24 cellular contexts compared by ENCODE assay signal in the genomic region with DNA sequence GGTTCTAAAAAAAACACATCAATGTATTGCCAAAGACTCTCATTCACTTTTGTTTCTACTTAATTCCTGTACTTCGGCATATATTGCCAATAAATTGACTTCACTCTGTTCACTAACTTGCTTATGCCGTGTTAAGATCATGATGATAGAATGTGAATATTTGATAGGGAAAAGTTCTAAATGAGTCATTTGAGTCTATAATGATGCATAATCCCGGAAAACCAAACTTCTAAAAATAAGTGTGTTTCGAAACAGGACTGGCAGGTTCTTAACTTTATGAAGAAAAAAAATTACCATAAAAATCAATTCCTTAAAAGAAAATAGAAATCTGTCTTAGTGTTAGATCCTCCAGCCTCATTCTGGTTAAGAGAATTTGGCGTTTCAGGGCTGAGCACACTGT.
A peak's percentile ranks its signal among the peaks of the same experiment; 100 is the strongest.
DNase-seq lines count a peak whose midpoint lies in the region; FAIRE-seq and TF ChIP-seq lines count a peak whose summit lies in the region.
"Had no signal": no experiment of that assay in that cellular context is flagged by ENCODE, and none has a peak within 500 bp of the region (broad histone marks: within the 10 kb centered on the region; RNA-seq: fewer than 3 reads in every experiment).

No MANE protein-coding gene starts in this region.

- no peak overlapping the region for H3K4me2 ChIP-seq in mesenchymal stem cell (ENCODE audit: low read length, poor library complexity, severe bottlenecking)

- no peaks in the 10 kb centered on the region for H3K36me3 ChIP-seq in mesenchymal stem cell (ENCODE audit: control insufficient read depth in 1 of 2, insufficient read depth in 2 of 2, low read depth in 1 of 2, low read length in 2 of 2)
- H3K36me3 ChIP-seq: brain microvascular endothelial cell, gastrocnemius medialis, tibial artery had no signal

- H2BK12ac ChIP-seq in mesenchymal stem cell (ENCODE audit: low read length in 2 of 2) = no peak overlapping the region

- H3K4me3 ChIP-seq in epithelial cell of esophagus (ENCODE audit: low read length) (no peak overlapping the region), mesenchymal stem cell (ENCODE audit: insufficient read depth in 1 of 2, low read depth in 1 of 2, low read length in 2 of 2) (no peak overlapping the region), coronary artery (no peak overlapping the region)
- H3K4me3 ChIP-seq: gastrocnemius medialis, tibial artery had no signal

- no peaks in the 10 kb centered on the region for H3K4me1 ChIP-seq in mesenchymal stem cell (ENCODE audit: control insufficient read depth, insufficient read depth, low read depth, low read length)
- H3K4me1 ChIP-seq: gastrocnemius medialis had no signal

- H3K14ac ChIP-seq in mesenchymal stem cell (ENCODE audit: low read length in 2 of 2) = no peak overlapping the region

- peak overlapping the region; percentile 48 for H3K9ac ChIP-seq in mesenchymal stem cell (ENCODE audit: low read length)

- H2AFZ ChIP-seq in mesenchymal stem cell (ENCODE audit: low read depth, low read length) = no peak overlapping the region

- no peak overlapping the region for H2BK5ac ChIP-seq in mesenchymal stem cell (ENCODE audit: low read depth, low read length, poor library complexity, severe bottlenecking)

- H3K4ac ChIP-seq in mesenchymal stem cell (ENCODE audit: low read depth in 1 of 2, low read length in 2 of 2) = no peak overlapping the region

- no peak overlapping the region for H2BK120ac ChIP-seq in mesenchymal stem cell (ENCODE audit: low read depth, low read length)

- no peak overlapping the region for H4K8ac ChIP-seq in mesenchymal stem cell (ENCODE audit: low read length)

- FAIRE-seq in D721Med (lab: Jason Lieb, UNC) = peak; percentile 61
- FAIRE-seq: endometrium, GM12892, GM19239 had no signal

- H3K18ac ChIP-seq in mesenchymal stem cell (ENCODE audit: low read depth in 1 of 2, low read length in 2 of 2) = no peak overlapping the region

- no peaks in the 10 kb centered on the region for H3K27me3 ChIP-seq in mesenchymal stem cell (ENCODE audit: control insufficient read depth in 1 of 2, insufficient read depth in 1 of 2, low read length in 2 of 2)
- H3K27me3 ChIP-seq: brain microvascular endothelial cell, gastrocnemius medialis, tibial artery had no signal

- no peaks in the 10 kb centered on the region for H3K79me1 ChIP-seq in mesenchymal stem cell (replicated peaks; ENCODE audit: low read length, poor library complexity, severe bottlenecking)

- H3K27ac ChIP-seq in mesenchymal stem cell (ENCODE audit: low read length, poor library complexity, severe bottlenecking) (no peak overlapping the region), substantia nigra (ENCODE audit: low read depth, low read length, poor library complexity, severe bottlenecking) (no peak overlapping the region), coronary artery (no peak overlapping the region)
- H3K27ac ChIP-seq: brain microvascular endothelial cell, gastrocnemius medialis had no signal

- H3K9me3 ChIP-seq in mesenchymal stem cell (ENCODE audit: control insufficient read depth, low read length) = no peaks in the 10 kb centered on the region
- H3K9me3 ChIP-seq: gastrocnemius medialis, tibial artery had no signal

- no peak overlapping the region for H4K91ac ChIP-seq in mesenchymal stem cell (ENCODE audit: low read length)

- TF ChIP-seq CTCF in D721Med (IDR thresholded peaks at IDR 0.05; ENCODE audit: insufficient read depth, missing control alignments) (no peak), epithelial cell of esophagus (IDR thresholded peaks at IDR 0.05; ENCODE audit: insufficient read depth, low read depth, low read length, missing control alignments) (no peak), coronary artery (IDR thresholded peaks at IDR 0.05) (no peak)

- no peak overlapping the region for H2AK5ac ChIP-seq in mesenchymal stem cell (ENCODE audit: low read length, severe bottlenecking)

- H2BK15ac ChIP-seq in mesenchymal stem cell (ENCODE audit: low read depth, poor library complexity, severe bottlenecking) = no peak overlapping the region

- no peak overlapping the region for H3K23ac ChIP-seq in mesenchymal stem cell (ENCODE audit: low read length in 2 of 2)

- WGBS in mesenchymal stem cell = no CpG with 5 or more reads among the region's 5 CpGs

- DNase-seq in D721Med (ENCODE audit: insufficient read length, low spot score) (no peak), HT1080 (ENCODE audit: low read depth) (peak; percentile 8), epithelial cell of esophagus (ENCODE audit: low read depth) (peak; percentile 42), mesenchymal stem cell (no peak), AML-193 (lab: John Stamatoyannopoulos, UW) (no peak), substantia nigra (lab: John Stamatoyannopoulos, UW) (no peak), coronary artery (ENCODE audit: low spot score) (no peak), T-helper 9 cell (no peak)
- DNase-seq: activated CD8-positive, alpha-beta memory T cell treated with anti-CD3 and anti-CD28 coated beads, Interleukin-2, amount 50 U/mL, for 4 hours; activated effector memory CD4-positive, alpha-beta T cell treated with Interleukin-2 at 50 U/mL for 16 hours; brain microvascular endothelial cell; CD8-positive, alpha-beta T cell; cortex of kidney; DMS53; gastrocnemius medialis; GOT3; left colon; NCI-H69; stimulated activated CD4-positive, alpha-beta T cell treated with anti-CD3 and anti-CD28 coated beads, Interleukin-4, amount 100 ng/mL, for 24 hours; stimulated activated naive CD8-positive, alpha-beta T cell treated with anti-CD3 and anti-CD28 coated beads, Interleukin-15, Interleukin-2, amounts not matched to agents 100 U/mL and 50 U/mL, for 24 hours; tibial artery had no signal

Comparison
In these comparisons a context has a peak if more than half of its experiments do, and no peak if none do; other contexts are left out.
1. DNase-seq: peak in HT1080 (single experiment) and epithelial cell of esophagus (single experiment); none in D721Med (single experiment), mesenchymal stem cell (single experiment), AML-193 (0 of 2), substantia nigra (0 of 49), coronary artery (single experiment) and T-helper 9 cell (single experiment).